In the genomic region with DNA sequence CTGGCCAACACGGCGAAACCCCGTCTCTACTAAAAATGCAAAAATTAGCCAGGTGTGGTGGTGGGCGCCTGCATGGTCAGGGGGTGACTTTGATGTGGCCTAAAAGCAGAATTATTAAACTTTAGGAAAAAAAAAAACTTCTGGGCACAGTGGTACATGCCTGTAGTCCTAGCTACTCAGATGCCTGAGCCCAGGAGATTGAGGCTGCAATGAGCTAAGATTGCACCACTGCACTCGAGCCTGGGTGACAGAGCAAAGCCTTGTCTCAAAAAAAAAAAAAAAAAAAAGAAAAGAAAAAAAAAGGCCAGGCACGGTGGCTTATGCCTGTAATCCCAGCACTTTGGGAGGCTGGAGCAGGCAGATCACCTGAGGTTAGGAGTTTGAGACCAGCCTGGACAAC, we compare ENCODE assay signal across 1 cellular context. TPM values are rescaled to one million over a fixed set of nuclear protein-coding genes. Genes with fewer than 3 reads are reported as not detected.
"Had no signal": no experiment of that assay in that cellular context is flagged by ENCODE, and none has a peak within 500 bp of the region (broad histone marks: within the 10 kb centered on the region; RNA-seq: fewer than 3 reads in every experiment).

No MANE protein-coding gene starts in this region.

RNA-seq across cellular contexts. Expression of gene CARD14, which starts 29.5 kb away (rescaled TPM):
- total RNA-seq: GM12878 had no signal
